8 cellular contexts compared by ENCODE assay signal in the genomic region with DNA sequence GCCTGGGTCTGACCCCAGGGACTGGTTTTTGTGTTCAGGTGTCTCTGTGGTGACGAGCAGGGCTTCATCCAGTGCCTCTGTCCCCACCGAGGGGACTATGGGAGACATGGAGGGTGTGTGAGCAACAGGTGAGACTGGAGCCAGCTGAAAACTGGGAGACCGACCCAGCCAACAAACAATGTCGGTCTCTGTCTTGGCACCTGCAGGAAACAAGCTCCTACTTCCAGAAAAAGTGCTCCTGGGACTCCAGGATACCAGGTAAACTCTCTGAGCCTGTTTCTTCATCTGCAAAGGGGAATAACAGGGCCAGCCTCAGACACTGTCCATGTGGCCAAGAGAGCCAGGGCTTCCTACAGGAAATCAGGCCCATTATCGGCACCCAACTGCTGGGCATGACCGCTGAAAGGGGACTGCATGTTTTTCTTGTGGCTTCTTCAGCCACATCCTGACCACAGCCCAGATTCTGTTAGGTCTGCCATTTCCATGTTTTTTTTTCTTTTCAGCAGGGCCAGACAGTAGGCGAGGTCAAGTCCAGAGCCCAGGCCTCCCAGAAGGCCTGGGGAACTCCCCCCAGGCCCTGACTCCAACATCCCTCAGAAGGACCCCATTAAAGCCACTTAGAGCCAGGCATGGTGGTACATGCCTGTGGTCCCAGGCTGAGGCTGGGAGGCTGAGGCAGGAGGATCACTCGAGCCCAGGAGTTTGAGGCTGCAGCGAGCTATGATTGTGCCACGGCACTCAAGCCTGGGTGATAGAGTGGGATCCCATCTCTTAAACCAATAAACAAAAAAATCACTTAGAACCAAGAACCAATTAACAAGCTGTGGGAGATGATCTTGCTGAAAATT. TPM values are rescaled to one million over a fixed set of nuclear protein-coding genes. Genes with fewer than 3 reads are reported as not detected.
DNase-seq lines count a peak whose midpoint lies in the region; ATAC-seq and TF ChIP-seq lines count a peak whose summit lies in the region.

No MANE protein-coding gene starts in this region.

- peak overlapping the region; percentile 49 for H3K9ac ChIP-seq in SU-DHL-6 (ENCODE audit: low read length)
- no peak overlapping the region for H3K9ac ChIP-seq in skeletal muscle satellite cell (ENCODE audit: low read depth, low read length)

- H3K4me1 ChIP-seq in gastroesophageal sphincter (peaks cover 0 to 37% (median 0%) of the 10 kb centered on the region in 3 donors), skeletal muscle satellite cell (ENCODE audit: control insufficient read depth, insufficient read depth, low read length) (peaks cover 13% of the 10 kb centered on the region)

- 40 to 73% methylated on average over 1 to 2 of the region's 10 CpGs for WGBS in gastroesophageal sphincter (ENCODE audit: low coverage in 1 of 2), 2 donors

- H3K4me2 ChIP-seq in SU-DHL-6 (ENCODE audit: low read depth, low read length, poor library complexity, severe bottlenecking) (peak overlapping the region; percentile 63), skeletal muscle satellite cell (ENCODE audit: low read length) (peak overlapping the region; percentile 21)

- no peaks in the 10 kb centered on the region for H3K36me3 ChIP-seq in SU-DHL-6 (ENCODE audit: low read length)
- peaks cover 0 to 5% of the 10 kb centered on the region in 2 donors for H3K36me3 ChIP-seq in gastroesophageal sphincter
- H3K36me3 ChIP-seq in skeletal muscle satellite cell (ENCODE audit: insufficient read depth, low read length) = no peaks in the 10 kb centered on the region

- H3K9me2 ChIP-seq in SU-DHL-6 (replicated peaks; ENCODE audit: insufficient read depth, low read length) = no peaks in the 10 kb centered on the region

- H3K27ac ChIP-seq in SU-DHL-6 (ENCODE audit: low read depth, low read length) = peak overlapping the region; percentile 69
- peak overlapping the region in 3 of 4 donors; percentile 72 to 78 (median 72) for H3K27ac ChIP-seq in gastroesophageal sphincter

- H3K9me3 ChIP-seq in SU-DHL-6 (ENCODE audit: insufficient read depth, low read length) = no peaks in the 10 kb centered on the region
- H3K9me3 ChIP-seq in gastroesophageal sphincter = no peaks in the 10 kb centered on the region
- H3K9me3 ChIP-seq in skeletal muscle satellite cell (replicated peaks; ENCODE audit: low read length) = no peaks in the 10 kb centered on the region

- no peak for TF ChIP-seq CTCF in GM10248 (IDR thresholded peaks at IDR 0.05; ENCODE audit: control extremely low read depth, extremely low read depth, low read depth, missing control alignments)
- TF ChIP-seq CTCF in SU-DHL-6 (IDR thresholded peaks at IDR 0.05; ENCODE audit: insufficient read depth, low read length, poor library complexity, severe bottlenecking) = no peak
- no peak for TF ChIP-seq CTCF in gastroesophageal sphincter (IDR thresholded peaks at IDR 0.05)

- TF ChIP-seq EP300 in gastroesophageal sphincter (IDR thresholded peaks at IDR 0.05) = no peak

- DNase-seq in GM10248 (ENCODE audit: extremely low spot score) (peak; percentile 52), cerebellar nuclear complex (lab: John Stamatoyannopoulos, UW) (no peak), NCI-H2081 (lab: John Stamatoyannopoulos, UW) (no peak)

- POLR2A ChIA-PET in GM10248 (lab: Yijun Ruan, JAX) = interaction anchor here (0.5 to 2.5 kb wide), 4 partner anchors 10 to 97 kb away, joined by 3 to 10 read pairs (median 5); a partner anchor contains a TSS

- H2AFZ ChIP-seq in SU-DHL-6 (ENCODE audit: low read depth, low read length, severe bottlenecking) = peak overlapping the region; percentile 45

- H3K4me3 ChIP-seq in SU-DHL-6 (ENCODE audit: insufficient read depth, low read length, poor library complexity, severe bottlenecking) = peak overlapping the region; percentile 53
- peak overlapping the region; percentile 2 to 49 for H3K4me3 ChIP-seq in gastroesophageal sphincter
- no peak overlapping the region for H3K4me3 ChIP-seq in skeletal muscle satellite cell (ENCODE audit: low read length)

- TF ChIP-seq POLR2A in gastroesophageal sphincter (IDR thresholded peaks at IDR 0.05) = no peak

- ATAC-seq in HG02763 (IDR thresholded peaks at IDR 0.05; ENCODE audit: unreplicated experiment) (peak; percentile 23), gastroesophageal sphincter (no peak), esophagus mucosa (no peak)

- H3F3A ChIP-seq in SU-DHL-6 (ENCODE audit: insufficient read depth) = peaks cover 7% of the 10 kb centered on the region; the same call in 1 of the 2 replicates

- CTCF ChIA-PET in GM10248 (lab: Yijun Ruan, JAX) = interaction anchor here (0.8 to 2.2 kb wide), 9 partner anchors 13 to 326 kb away, joined by 3 to 7 read pairs (median 3); a partner anchor contains a TSS

- H3K79me2 ChIP-seq in SU-DHL-6 (ENCODE audit: insufficient read depth, low read length) = peaks cover 8% of the 10 kb centered on the region; the same call in 1 of the 2 replicates

- no peaks in the 10 kb centered on the region for H4K20me1 ChIP-seq in SU-DHL-6 (ENCODE audit: low read depth, low read length)

- H3K27me3 ChIP-seq in SU-DHL-6 (ENCODE audit: low read length) (no peaks in the 10 kb centered on the region), gastroesophageal sphincter (peaks cover 21% of the 10 kb centered on the region), skeletal muscle satellite cell (ENCODE audit: control insufficient read depth, insufficient read depth, low read length) (peaks cover 4% of the 10 kb centered on the region)

RNA-seq across cellular contexts. Expression of a gene that starts 0.8 kb away (rescaled TPM):
- total RNA-seq in gastroesophageal sphincter = 100 to 1,000 TPM in 1 of 4 donors, 10 to 100 TPM in 3; 36.6 to 196 (median 40.7) TPM
- 0.44 TPM in 1 of 2 replicates, not detected in the other for total RNA-seq in skeletal muscle satellite cell (2012; rRNA removed)
- 2.8 TPM for total RNA-seq in esophagus mucosa

RNA-seq across cellular contexts. Expression of a gene that starts 12.3 kb away (rescaled TPM):
- total RNA-seq in gastroesophageal sphincter (not detected), esophagus mucosa (not detected)
- not detected in 2 replicates for total RNA-seq in skeletal muscle satellite cell (2012; rRNA removed)

RNA-seq across cellular contexts. Expression of a gene that starts 13.6 kb away (rescaled TPM):
- total RNA-seq in gastroesophageal sphincter = 10 to 100 TPM; 30.8 to 44.7 (median 37.7) TPM
- total RNA-seq in skeletal muscle satellite cell (2012; rRNA removed) = 42.2 and 44.4 TPM in 2 replicates
- 49.9 TPM for total RNA-seq in esophagus mucosa

RNA-seq across cellular contexts. Expression of a gene that starts 29.1 kb away (rescaled TPM):
- total RNA-seq in gastroesophageal sphincter (100 to 1,000 TPM in 1 of 4 donors, 10 to 100 TPM in 3; 41.4 to 110 (median 67.9) TPM), esophagus mucosa (22.6 TPM)
- total RNA-seq in skeletal muscle satellite cell (2012; rRNA removed) = under 0.01 and 0.22 TPM in 2 replicates

RNA-seq across cellular contexts. Expression of a gene that starts 42.2 kb away (rescaled TPM):
- total RNA-seq in gastroesophageal sphincter = 1 to 10 TPM in 1 of 4 donors, under 1 TPM in 1, not detected in 2; 0.46 to 1.3 TPM
- total RNA-seq in skeletal muscle satellite cell (2012; rRNA removed) = not detected in 2 replicates
- total RNA-seq in esophagus mucosa = not detected
